12 cellular contexts compared by ENCODE assay signal in the genomic region with DNA sequence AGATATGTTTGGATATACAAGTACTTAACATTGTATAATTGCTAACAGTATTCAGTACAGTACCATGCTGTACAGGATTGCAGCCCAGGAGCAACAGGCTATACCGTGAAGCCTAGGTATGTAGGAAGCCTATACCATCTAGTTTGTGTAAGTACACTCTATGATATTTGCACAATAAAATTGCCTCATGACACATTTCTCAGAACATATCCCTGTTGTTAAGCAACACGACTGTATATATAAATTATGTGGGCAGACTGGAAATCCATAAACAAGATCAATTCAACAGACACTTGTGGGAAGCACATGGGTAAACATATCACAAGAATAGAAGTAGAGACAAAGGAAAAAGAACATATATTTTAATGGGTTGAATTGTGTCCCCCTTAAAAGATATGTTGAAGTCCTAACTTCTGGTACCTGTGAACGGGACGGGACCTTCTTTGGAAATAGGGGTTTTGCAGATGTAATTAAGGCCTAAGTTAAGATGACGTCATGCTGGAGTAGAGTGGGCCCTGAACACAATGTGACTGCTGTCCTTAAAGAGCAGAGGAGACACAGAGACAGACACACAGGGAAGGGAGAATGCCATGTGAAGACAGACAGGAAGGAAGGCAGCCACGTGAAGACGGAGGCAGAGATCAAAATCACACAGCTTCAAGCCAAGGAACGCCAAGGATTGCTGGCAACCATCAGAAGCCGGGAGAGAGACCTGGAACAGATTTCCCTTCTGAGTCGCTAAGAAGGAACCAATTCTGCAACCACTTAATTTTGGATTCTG.
DNase-seq lines count a peak whose midpoint lies in the region; ATAC-seq and TF ChIP-seq lines count a peak whose summit lies in the region.
"Had no signal": no experiment of that assay in that cellular context is flagged by ENCODE, and none has a peak within 500 bp of the region (broad histone marks: within the 10 kb centered on the region; RNA-seq: fewer than 3 reads in every experiment).

No MANE protein-coding gene starts in this region.

- H3K27me3 Mint-ChIP-seq in activated T-helper 1 cell treated with anti-CD3 and anti-CD28 coated beads, Interleukin-12 subunit alpha, Interleukin-12 subunit beta, Interleukin-2, Interleukin-4 antibody, amounts not matched to agents 30 ng/mL and 10 ng/mL and 1 ng/mL, durations not matched to agents 14 hours and 24 hours and 36 hours (ENCODE audit: insufficient read depth): no peaks in the 10 kb centered on the region

- H3K27ac Mint-ChIP-seq in activated T-helper 1 cell treated with anti-CD3 and anti-CD28 coated beads, Interleukin-12 subunit alpha, Interleukin-12 subunit beta, Interleukin-2, Interleukin-4 antibody, amounts not matched to agents 30 ng/mL and 10 ng/mL and 1 ng/mL, durations not matched to agents 14 hours and 24 hours and 36 hours: no peak overlapping the region

- no peak for TF ChIP-seq CTCF in fibroblast of mammary gland (conservative IDR thresholded peaks at IDR 0.05; ENCODE audit: control insufficient read depth, insufficient read depth, low read depth, low read length)
- no peak for TF ChIP-seq CTCF in sigmoid colon (IDR thresholded peaks at IDR 0.05)
- no peak for TF ChIP-seq CTCF in colonic mucosa (IDR thresholded peaks at IDR 0.05)

- no peak for TF ChIP-seq EP300 in sigmoid colon (IDR thresholded peaks at IDR 0.05)

- no peak overlapping the region for H3K4me3 ChIP-seq in fibroblast of mammary gland (ENCODE audit: control insufficient read depth, low read depth, low read length)
- no peak overlapping the region for H3K4me3 ChIP-seq in sigmoid colon
- H3K4me3 ChIP-seq in colonic mucosa: no peak overlapping the region
- H3K4me3 ChIP-seq: ovary had no signal

- H3K4me1 Mint-ChIP-seq in activated T-helper 1 cell treated with anti-CD3 and anti-CD28 coated beads, Interleukin-12 subunit alpha, Interleukin-12 subunit beta, Interleukin-2, Interleukin-4 antibody, amounts not matched to agents 30 ng/mL and 10 ng/mL and 1 ng/mL, durations not matched to agents 14 hours and 24 hours and 36 hours (ENCODE audit: low read depth): no peaks in the 10 kb centered on the region

- intact Hi-C loops in sigmoid colon (cut with DNase I) (loop anchor here (5.0 kb wide), 1 partner anchor 125 kb away; the partner anchor contains the start of gene GOLGA1), colonic mucosa (cut with DNase I) (no loop called here)
- intact Hi-C loops in activated T-helper 1 cell treated with anti-CD3 and anti-CD28 coated beads, Interleukin-12 subunit alpha, Interleukin-12 subunit beta, Interleukin-2, Interleukin-4 antibody, amounts not matched to agents 30 ng/mL and 10 ng/mL and 1 ng/mL, durations not matched to agents 14 hours and 24 hours and 36 hours (cut with micrococcal nuclease): no loop called here

- H3K36me3 ChIP-seq in sigmoid colon: no peaks in the 10 kb centered on the region
- no peaks in the 10 kb centered on the region for H3K36me3 ChIP-seq in colonic mucosa
- H3K36me3 ChIP-seq: ovary had no signal

- no peaks in the 10 kb centered on the region for H3K36me3 Mint-ChIP-seq in activated T-helper 1 cell treated with anti-CD3 and anti-CD28 coated beads, Interleukin-12 subunit alpha, Interleukin-12 subunit beta, Interleukin-2, Interleukin-4 antibody, amounts not matched to agents 30 ng/mL and 10 ng/mL and 1 ng/mL, durations not matched to agents 14 hours and 24 hours and 36 hours (ENCODE audit: low read depth)

- no peaks in the 10 kb centered on the region for H3K9me3 Mint-ChIP-seq in activated T-helper 1 cell treated with anti-CD3 and anti-CD28 coated beads, Interleukin-12 subunit alpha, Interleukin-12 subunit beta, Interleukin-2, Interleukin-4 antibody, amounts not matched to agents 30 ng/mL and 10 ng/mL and 1 ng/mL, durations not matched to agents 14 hours and 24 hours and 36 hours

- peaks cover 0 to 18% (median 13%) of the 10 kb centered on the region in 4 donors for H3K4me1 ChIP-seq in sigmoid colon
- no peaks in the 10 kb centered on the region for H3K4me1 ChIP-seq in colonic mucosa

- no peak overlapping the region for H3K4me3 Mint-ChIP-seq in activated T-helper 1 cell treated with anti-CD3 and anti-CD28 coated beads, Interleukin-12 subunit alpha, Interleukin-12 subunit beta, Interleukin-2, Interleukin-4 antibody, amounts not matched to agents 30 ng/mL and 10 ng/mL and 1 ng/mL, durations not matched to agents 14 hours and 24 hours and 36 hours

- TF ChIP-seq POLR2A in sigmoid colon (IDR thresholded peaks at IDR 0.05): no peak

- peak overlapping the region in 3 of 4 donors; percentile 39 to 68 (median 59) for H3K27ac ChIP-seq in sigmoid colon
- no peak overlapping the region for H3K27ac ChIP-seq in colonic mucosa
- H3K27ac ChIP-seq: 22Rv1, ovary had no signal

- no peak for ATAC-seq in HG02763 (IDR thresholded peaks at IDR 0.05; ENCODE audit: unreplicated experiment)

- H3K27me3 ChIP-seq in sigmoid colon: no peaks in the 10 kb centered on the region
- H3K27me3 ChIP-seq in colonic mucosa: no peaks in the 10 kb centered on the region
- H3K27me3 ChIP-seq: ovary had no signal

- H3K9me3 ChIP-seq in sigmoid colon: no peaks in the 10 kb centered on the region
- H3K9me3 ChIP-seq in colonic mucosa: no peaks in the 10 kb centered on the region
- H3K9me3 ChIP-seq: ovary had no signal

- 69 to 71% methylated on average over 10 of the region's 10 CpGs for WGBS in sigmoid colon, 2 donors

- H3K9ac ChIP-seq in colonic mucosa (ENCODE audit: low read depth in 2 of 2, low read length in 2 of 2): no peak overlapping the region

- DNase-seq in DMS153 (lab: John Stamatoyannopoulos, UW) (peak; percentile 47), DMS153 treated with DMSO at 0.1 percent for 48 hours (lab: John Stamatoyannopoulos, UW; ENCODE audit: unreplicated experiment) (no peak), NCI-H748 treated with DMSO at 0.1 percent for 48 hours (lab: John Stamatoyannopoulos, UW) (peak; percentile 13), fibroblast of mammary gland (ENCODE audit: low read depth) (peak; percentile 43), sigmoid colon (no peak), colonic mucosa (no peak)
- no peak for DNase-seq in activated T-helper 1 cell treated with anti-CD3 and anti-CD28 coated beads, Interleukin-12 subunit alpha, Interleukin-12 subunit beta, Interleukin-2, Interleukin-4 antibody, amounts not matched to agents 30 ng/mL and 10 ng/mL and 1 ng/mL, durations not matched to agents 14 hours and 24 hours and 36 hours (ENCODE audit: low spot score)
- DNase-seq: NCI-H82, ovary, T-helper 9 cell had no signal

Comparison
In these comparisons a context has a peak if more than half of its experiments do, and no peak if none do; other contexts are left out.
1. DNase-seq: peak in DMS153 (single experiment), NCI-H748 treated with DMSO at 0.1 percent for 48 hours (single experiment) and fibroblast of mammary gland (single experiment); none in DMS153 treated with DMSO at 0.1 percent for 48 hours (single experiment), sigmoid colon (single experiment), colonic mucosa (single experiment) and activated T-helper 1 cell treated with anti-CD3 and anti-CD28 coated beads, Interleukin-12 subunit alpha, Interleukin-12 subunit beta, Interleukin-2, Interleukin-4 antibody, amounts not matched to agents 30 ng/mL and 10 ng/mL and 1 ng/mL, durations not matched to agents 14 hours and 24 hours and 36 hours (single experiment).